Comparison of ENCODE assay signal across 16 cellular contexts in the genomic region with DNA sequence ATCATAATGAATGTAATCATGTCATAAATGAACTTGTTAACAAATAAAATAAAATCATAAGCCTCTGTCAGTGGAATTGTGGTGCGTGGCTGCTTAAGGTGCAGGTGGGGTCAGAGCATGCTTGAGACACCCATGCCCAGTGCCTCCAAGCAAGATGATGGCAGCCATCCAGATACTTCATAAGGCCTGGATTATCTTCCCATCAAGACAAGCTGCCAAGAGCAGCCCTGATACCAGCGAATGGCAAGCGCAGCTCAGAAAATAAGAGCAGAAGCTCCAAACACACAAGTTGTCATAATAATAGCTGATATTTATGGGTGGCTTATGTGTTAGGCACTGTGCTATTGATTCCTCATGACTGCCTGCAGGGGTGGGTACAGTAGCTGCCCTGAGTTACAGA. TPM values are rescaled to one million over a fixed set of nuclear protein-coding genes. Genes with fewer than 3 reads are reported as not detected.
DNase-seq lines count a peak whose midpoint lies in the region; ATAC-seq and TF ChIP-seq lines count a peak whose summit lies in the region.
"Had no signal": no experiment of that assay in that cellular context is flagged by ENCODE, and none has a peak within 500 bp of the region (broad histone marks: within the 10 kb centered on the region; RNA-seq: fewer than 3 reads in every experiment).

No MANE protein-coding gene starts in this region.

- no peaks in the 10 kb centered on the region for H3K79me2 ChIP-seq in osteoblast (ENCODE audit: insufficient read depth, low read length)

- TF ChIP-seq CTCF in osteoblast (IDR thresholded peaks at IDR 0.05; ENCODE audit: extremely low read depth, low read depth, low read length) (no peak), left lung (IDR thresholded peaks at IDR 0.05) (no peak)

- H3K4me1 ChIP-seq in osteoblast (ENCODE audit: insufficient read depth, low read length) (no peaks in the 10 kb centered on the region), left lung (peaks cover 7 to 8% of the 10 kb centered on the region in 2 donors)

- H3K4me2 ChIP-seq in osteoblast (ENCODE audit: insufficient read depth, low read length): no peak overlapping the region
- H3K4me2 ChIP-seq: GM23338 had no signal

- no peak overlapping the region for H3K4me3 ChIP-seq in osteoblast (ENCODE audit: insufficient read depth, low read length)
- H3K4me3 ChIP-seq in left lung: no peak overlapping the region
- H3K4me3 ChIP-seq: GM23338 had no signal

- H3K36me3 ChIP-seq in osteoblast (ENCODE audit: insufficient read depth, low read length): no peaks in the 10 kb centered on the region
- H3K36me3 ChIP-seq in left lung: no peaks in the 10 kb centered on the region

- H3K27me3 ChIP-seq in osteoblast (ENCODE audit: insufficient read depth, low read length) (peaks cover 31% of the 10 kb centered on the region), left lung (peaks cover 13 to 54% of the 10 kb centered on the region in 2 donors)

- H3K27ac ChIP-seq in osteoblast (ENCODE audit: low read depth, low read length): no peak overlapping the region
- no peak overlapping the region for H3K27ac ChIP-seq in left lung

- H3K9me3 ChIP-seq in osteoblast (ENCODE audit: low read depth, low read length) (no peaks in the 10 kb centered on the region), left lung (no peaks in the 10 kb centered on the region)

- DNase-seq in NCI-H1694 treated with DMSO at 0.1 percent for 48 hours (lab: John Stamatoyannopoulos, UW): peak; percentile 5
- no peak for DNase-seq in NCI-H1694 (lab: John Stamatoyannopoulos, UW)
- DNase-seq in COLO829 (ENCODE audit: low spot score): peak; percentile 20
- peak; percentile 8 for DNase-seq in NCI-H1105 (lab: John Stamatoyannopoulos, UW)
- DNase-seq in osteoblast (ENCODE audit: insufficient read length, low spot score, missing footprints): peak; percentile 10
- no peak for DNase-seq in activated T-cell treated with anti-CD3 and anti-CD28 coated beads for 4 hours
- no peak for DNase-seq in amygdala (lab: John Stamatoyannopoulos, UW)
- DNase-seq in left lung: no peak
- DNase-seq: C1 segment of cervical spinal cord; CD4-positive, alpha-beta memory T cell; COR-L47; EL; H7 had no signal

- no peak overlapping the region for H2AFZ ChIP-seq in osteoblast (ENCODE audit: low read length)
- H2AFZ ChIP-seq: GM23338 had no signal

- intact Hi-C loops in left lung (cut with DNase I): no loop called here

- ATAC-seq in left lung: no peak
- ATAC-seq: GM23338, HepG2 had no signal

- no peaks in the 10 kb centered on the region for H4K20me1 ChIP-seq in osteoblast (ENCODE audit: insufficient read depth, low read length)

RNA-seq across cellular contexts. Expression of gene LMX1B, which starts 21.8 kb away (rescaled TPM):
- total RNA-seq in osteoblast (under 0.01 TPM in 2 replicates), left lung (under 1 TPM in 1 of 2 donors, not detected in 1; 0.05 TPM)
- total RNA-seq: B cell; CD4-positive, alpha-beta memory T cell; HepG2 had no signal

Comparison
In these comparisons a context has a peak if more than half of its experiments do, and no peak if none do; other contexts are left out.
1. DNase-seq: peak in NCI-H1694 treated with DMSO at 0.1 percent for 48 hours (single experiment), COLO829 (single experiment), NCI-H1105 (single experiment) and osteoblast (single experiment); none in NCI-H1694 (single experiment), activated T-cell treated with anti-CD3 and anti-CD28 coated beads for 4 hours (single experiment), amygdala (0 of 56) and left lung (0 of 2).